ENCODE assay signal across 31 cellular contexts in the genomic region with DNA sequence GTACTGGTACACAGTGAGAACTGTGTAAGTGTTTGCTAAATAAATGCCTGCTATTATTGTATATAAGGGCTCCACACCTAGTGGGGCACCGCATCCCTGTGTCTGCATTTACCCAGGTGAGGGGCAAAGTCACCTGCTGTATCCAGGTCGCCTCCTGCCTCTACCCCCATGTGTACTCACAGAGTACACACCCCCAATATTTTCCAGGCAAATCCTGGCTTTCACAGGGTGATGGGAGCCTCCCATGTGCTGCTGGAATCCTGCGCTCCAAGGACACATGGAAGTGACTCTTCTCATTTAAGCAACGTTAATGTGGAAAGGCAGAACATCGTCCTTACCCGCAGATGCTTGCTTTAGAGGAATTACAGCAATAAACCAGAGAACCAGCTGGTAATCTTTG. TPM values are rescaled to one million over a fixed set of nuclear protein-coding genes. Genes with fewer than 3 reads are reported as not detected.
"Had no signal": no experiment of that assay in that cellular context is flagged by ENCODE, and none has a peak within 500 bp of the region (broad histone marks: within the 10 kb centered on the region; RNA-seq: fewer than 3 reads in every experiment).

No MANE protein-coding gene starts in this region.

- H3K4me1 ChIP-seq: SJCRH30 had no signal

- DNase-seq: activated CD4-positive, alpha-beta memory T cell treated with anti-CD3 and anti-CD28 coated beads, Interleukin-2, amount 10 ng/mL, durations not matched to agents 7 days and 5 days; activated CD4-positive, alpha-beta T cell treated with anti-CD3 and anti-CD28 coated beads for 1 hour; activated CD4-positive, alpha-beta T cell treated with anti-CD3 and anti-CD28 coated beads for 48 hours; activated CD4-positive, CD25-positive, alpha-beta regulatory T cell; activated effector memory CD4-positive, alpha-beta T cell treated with anti-CD3 and anti-CD28 coated beads, Interleukin-2, amount 50 U/mL, for 16 hours; activated naive CD4-positive, alpha-beta T cell; activated naive CD4-positive, alpha-beta T cell treated with anti-CD3 and anti-CD28 coated beads, Interleukin-2, amount 50 U/mL, for 16 hours; activated naive CD8-positive, alpha-beta T cell treated with anti-CD3 and anti-CD28 coated beads for 36 hours; activated T-cell treated with anti-CD3 and anti-CD28 coated beads, Interleukin-2, amount 50 U/mL, for 48 hours; amniotic stem cell; aorta; brain microvascular endothelial cell; Karpas-422; KBM-7; MM.1S; MV-4-11; NCI-H1092; NCI-H1436 treated with DMSO at 0.1 percent for 48 hours; NCI-H1694 treated with DMSO at 0.1 percent for 48 hours; NCI-H2029; NCI-H345; NCI-H524 treated with DMSO at 0.1 percent for 48 hours; SHP77; SJCRH30; T1000; WERI-Rb-1 had no signal

- H3K9me3 ChIP-seq: SJCRH30 had no signal

- ATAC-seq: Panc1 had no signal

- H3K36me3 ChIP-seq: SJCRH30, WERI-Rb-1 had no signal

- H3K27ac ChIP-seq: brain microvascular endothelial cell, SJCRH30, SK-N-MC, WERI-Rb-1 had no signal

- H3K4me3 ChIP-seq: SJCRH30, SK-N-MC had no signal

- H3K27me3 ChIP-seq: brain microvascular endothelial cell, SJCRH30 had no signal

RNA-seq across cellular contexts. Expression of gene ARHGAP22, which starts 48.2 kb away (rescaled TPM):
- total RNA-seq: activated CD8-positive, alpha-beta memory T cell treated with anti-CD3 and anti-CD28 coated beads for 36 hours; activated naive CD8-positive, alpha-beta T cell treated with anti-CD3 and anti-CD28 coated beads for 36 hours; SJCRH30; T-helper 1 cell treated with Interleukin-12 subunit alpha and Interleukin-12 subunit beta and Interleukin-4 antibody, amounts not matched to agents 30 ng/mL and 1 ng/mL, for 36 hours; T-helper 2 cell treated with Interferon-gamma antibody and Interleukin-4, amounts not matched to agents 100 ng/mL and 5 ng/mL, for 36 hours had no signal
